In genomic region chr10:133114251-133114650, GRCh38 we compare ENCODE assay signal across 30 cellular contexts. TPM values are rescaled to one million over a fixed set of nuclear protein-coding genes. Genes with fewer than 3 reads are reported as not detected.
"Had no signal": no experiment of that assay in that cellular context is flagged by ENCODE, and none has a peak within 500 bp of the region (broad histone marks: within the 10 kb centered on the region; RNA-seq: fewer than 3 reads in every experiment).

No MANE protein-coding gene starts in this region.

- H3K27me3 Mint-ChIP-seq: activated naive CD8-positive, alpha-beta T cell had no signal

- H3K27ac ChIP-seq: brain microvascular endothelial cell, coronary artery, esophagus muscularis mucosa, gastroesophageal sphincter had no signal

- H3K4me1 Mint-ChIP-seq: activated T-helper 17 cell treated with anti-CD3 and anti-CD28 coated beads, Interleukin-2, amount 50 U/mL, for 72 hours; central memory CD8-positive, alpha-beta T cell; endodermal cell had no signal

- H3K36me3 Mint-ChIP-seq: activated naive CD8-positive, alpha-beta T cell had no signal

- H3K9me3 Mint-ChIP-seq: central memory CD8-positive, alpha-beta T cell had no signal

- H3K4me3 Mint-ChIP-seq: activated CD8-positive, alpha-beta T cell treated with anti-CD3 and anti-CD28 coated beads for 36 hours; activated naive CD8-positive, alpha-beta T cell; activated T-cell treated with anti-CD3 and anti-CD28 coated beads, Interleukin-2, amount 50 U/mL, for 4 hours; activated T-helper 17 cell treated with anti-CD3 and anti-CD28 coated beads, Interleukin-2, amount 50 U/mL, for 72 hours; central memory CD8-positive, alpha-beta T cell; dendritic cell treated with granulocyte-macrophage colony-stimulating factor and Interleukin-4, amounts not matched to agents 40 ng/mL and 50 ng/mL, for 4 days; endodermal cell had no signal

- H3K36me3 ChIP-seq: brain microvascular endothelial cell, esophagus muscularis mucosa, gastroesophageal sphincter had no signal

- H3K4me1 ChIP-seq: esophagus muscularis mucosa, gastroesophageal sphincter had no signal

- ATAC-seq: activated CD8-positive, alpha-beta T cell treated with anti-CD3 and anti-CD28 coated beads for 36 hours; activated T-cell treated with anti-CD3 and anti-CD28 coated beads, Interleukin-2, amount 50 U/mL, for 4 hours; activated T-helper 17 cell treated with anti-CD3 and anti-CD28 coated beads, Interleukin-2, amount 50 U/mL, for 72 hours; gastroesophageal sphincter had no signal

- H3K27me3 ChIP-seq: brain microvascular endothelial cell, dorsolateral prefrontal cortex had no signal

- H3K27ac Mint-ChIP-seq: activated CD8-positive, alpha-beta T cell treated with anti-CD3 and anti-CD28 coated beads for 36 hours; activated naive CD8-positive, alpha-beta T cell; activated T-helper 17 cell treated with anti-CD3 and anti-CD28 coated beads, Interleukin-2, amount 50 U/mL, for 72 hours; dendritic cell treated with granulocyte-macrophage colony-stimulating factor and Interleukin-4, amounts not matched to agents 40 ng/mL and 50 ng/mL, for 4 days; endodermal cell had no signal

- H3K4me3 ChIP-seq: coronary artery, dorsolateral prefrontal cortex, esophagus muscularis mucosa, gastroesophageal sphincter had no signal

- DNase-seq: activated CD4-positive, alpha-beta T cell treated with anti-CD3 and anti-CD28 coated beads for 48 hours; activated CD4-positive, alpha-beta T cell treated with anti-CD3 and anti-CD28 coated beads, Interleukin-2, amount 50 U/mL, for 1 hour; activated CD4-positive, alpha-beta T cell treated with anti-CD3 and anti-CD28 coated beads, Interleukin-2, amount 50 U/mL, for 48 hours; activated CD4-positive, CD25-positive, alpha-beta regulatory T cell; activated CD8-positive, alpha-beta memory T cell treated with anti-CD3 and anti-CD28 coated beads for 24 hours; activated CD8-positive, alpha-beta T cell treated with anti-CD3 and anti-CD28 coated beads for 36 hours; activated effector memory CD4-positive, alpha-beta T cell treated with Interleukin-2 at 50 U/mL for 16 hours; activated gamma-delta T cell treated with Interleukin-2 at 50 U/mL for 16 hours; activated naive CD4-positive, alpha-beta T cell treated with anti-CD3 and anti-CD28 coated beads, Interleukin-2, amount 50 U/mL, for 16 hours; activated naive CD4-positive, alpha-beta T cell treated with Interleukin-2 at 50 U/mL for 16 hours; activated T-cell treated with anti-CD3 and anti-CD28 coated beads, Interleukin-2, amount 50 U/mL, for 4 hours; anterior cingulate cortex; brain microvascular endothelial cell; dorsolateral prefrontal cortex; effector memory CD4-positive, alpha-beta T cell; endodermal cell; erythroblast; foreskin melanocyte; T-helper 2 cell had no signal

- FAIRE-seq: astrocyte had no signal

RNA-seq across cellular contexts. Expression of gene ADGRA1, which starts 26.5 kb away (rescaled TPM):
- total RNA-seq: activated CD8-positive, alpha-beta T cell treated with anti-CD3 and anti-CD28 coated beads for 36 hours; activated T-cell treated with anti-CD3 and anti-CD28 coated beads, Interleukin-2, amount 50 U/mL, for 4 hours; activated T-helper 17 cell treated with anti-CD3 and anti-CD28 coated beads, Interleukin-2, amount 50 U/mL, for 72 hours; astrocyte; bronchial epithelial cell; glomerular endothelial cell; T-helper 1 cell treated with Interleukin-12 subunit alpha and Interleukin-12 subunit beta and Interleukin-4 antibody, amounts not matched to agents 30 ng/mL and 1 ng/mL, for 36 hours had no signal

RNA-seq across cellular contexts. Expression of gene KNDC1, which starts 45.8 kb away (rescaled TPM):
- total RNA-seq: activated CD8-positive, alpha-beta T cell treated with anti-CD3 and anti-CD28 coated beads for 36 hours; glomerular endothelial cell had no signal
